ENCODE assay signal across 14 cellular contexts in the genomic region with DNA sequence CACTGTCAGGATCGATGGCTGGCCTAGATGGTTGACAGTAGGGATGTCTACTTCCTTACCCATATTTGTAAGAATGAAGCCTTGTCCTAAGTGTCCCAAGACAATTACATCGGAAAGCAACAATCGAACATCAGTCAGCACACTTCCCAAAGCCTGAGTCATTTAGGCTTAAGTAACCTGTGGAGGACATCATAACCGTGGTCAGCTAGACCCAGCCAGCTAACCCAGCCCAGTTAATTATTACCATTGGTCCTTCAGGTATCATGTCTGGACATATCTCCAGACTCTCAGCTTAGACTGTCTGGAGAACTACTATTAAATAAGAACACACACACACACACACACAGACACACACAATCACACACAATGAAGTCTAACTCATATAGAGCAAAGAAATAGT.
"Had no signal": no experiment of that assay in that cellular context is flagged by ENCODE, and none has a peak within 500 bp of the region (broad histone marks: within the 10 kb centered on the region; RNA-seq: fewer than 3 reads in every experiment).

No MANE protein-coding gene starts in this region.

- H3K4me1 Mint-ChIP-seq: memory B cell had no signal

- ATAC-seq: activated CD4-positive, alpha-beta T cell treated with anti-CD3 and anti-CD28 coated beads for 36 hours; activated naive CD4-positive, alpha-beta T cell treated with anti-CD3 and anti-CD28 coated beads, Interleukin-2, amount 50 U/mL, for 72 hours; effector memory CD8-positive, alpha-beta T cell; left ventricle myocardium superior had no signal

- H3K4me3 ChIP-seq: thyroid gland had no signal

- H3K36me3 Mint-ChIP-seq: activated naive CD4-positive, alpha-beta T cell treated with anti-CD3 and anti-CD28 coated beads, Interleukin-2, amount 50 U/mL, for 72 hours; memory B cell had no signal

- H3K4me3 Mint-ChIP-seq: activated CD4-positive, alpha-beta T cell treated with anti-CD3 and anti-CD28 coated beads for 36 hours; effector memory CD8-positive, alpha-beta T cell; memory B cell; T-helper 2 cell treated with Interferon-gamma antibody and Interleukin-4, amounts not matched to agents 5 μg/mL and 100 μg/mL, for 36 hours had no signal

- FAIRE-seq: keratinocyte, TTC549 had no signal

- H3K4me1 ChIP-seq: thyroid gland had no signal

- H3K36me3 ChIP-seq: thyroid gland had no signal

- H3K27ac Mint-ChIP-seq: activated CD4-positive, alpha-beta T cell treated with anti-CD3 and anti-CD28 coated beads for 36 hours; activated naive CD4-positive, alpha-beta T cell treated with anti-CD3 and anti-CD28 coated beads, Interleukin-2, amount 50 U/mL, for 72 hours; effector memory CD8-positive, alpha-beta T cell; memory B cell; T-helper 2 cell treated with Interferon-gamma antibody and Interleukin-4, amounts not matched to agents 5 μg/mL and 100 μg/mL, for 36 hours had no signal

- H3K27ac ChIP-seq: thyroid gland had no signal

- H3K27me3 ChIP-seq: thyroid gland had no signal

- H3K9me3 ChIP-seq: thyroid gland had no signal

- H3K9me3 Mint-ChIP-seq: activated naive CD4-positive, alpha-beta T cell treated with anti-CD3 and anti-CD28 coated beads, Interleukin-2, amount 50 U/mL, for 72 hours; effector memory CD8-positive, alpha-beta T cell; memory B cell; T-helper 2 cell treated with Interferon-gamma antibody and Interleukin-4, amounts not matched to agents 5 μg/mL and 100 μg/mL, for 36 hours had no signal

- DNase-seq: activated CD4-positive, alpha-beta T cell treated with anti-CD3 and anti-CD28 coated beads for 36 hours; activated CD4-positive, alpha-beta T cell treated with anti-CD3 and anti-CD28 coated beads, Interleukin-2, amount 50 U/mL, for 48 hours; activated gamma-delta T cell; effector memory CD8-positive, alpha-beta T cell; foreskin melanocyte; left ventricle myocardium superior; stimulated activated CD8-positive, alpha-beta memory T cell treated with anti-CD3 and anti-CD28 coated beads, Interleukin-4, amount 100 ng/mL, for 48 hours; stimulated activated naive CD4-positive, alpha-beta T cell; thyroid gland had no signal
